Comparison of ENCODE assay signal across 9 cellular contexts in the genomic region with DNA sequence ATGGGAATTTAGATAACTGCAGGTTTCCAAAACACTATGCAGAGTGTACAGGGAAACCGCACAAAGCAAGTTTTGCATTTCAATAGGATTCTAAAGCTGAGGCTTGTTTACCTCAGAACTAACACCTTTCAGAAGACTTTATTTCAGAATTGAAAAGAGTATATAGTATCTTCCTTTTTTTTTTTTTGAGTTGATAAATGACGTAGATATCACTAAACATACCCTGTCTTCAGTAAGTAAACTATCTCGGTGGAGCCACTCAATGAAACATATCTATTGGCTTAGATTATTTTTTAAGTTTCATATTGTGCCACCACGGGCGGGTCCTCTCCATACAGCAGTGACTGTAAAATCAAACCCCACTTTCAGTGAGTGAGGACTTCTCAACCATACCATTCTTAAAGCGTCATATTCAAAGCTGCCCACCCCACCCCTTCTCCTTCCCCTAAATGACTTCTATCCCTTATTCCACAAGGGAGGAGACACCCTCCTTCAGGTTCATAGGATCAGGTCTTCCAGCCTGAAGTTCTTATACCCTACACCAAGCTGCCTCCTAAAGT. TPM values are rescaled to one million over a fixed set of nuclear protein-coding genes. Genes with fewer than 3 reads are reported as not detected.
DNase-seq lines count a peak whose midpoint lies in the region; ATAC-seq and TF ChIP-seq lines count a peak whose summit lies in the region.
"Had no signal": no experiment of that assay in that cellular context is flagged by ENCODE, and none has a peak within 500 bp of the region (broad histone marks: within the 10 kb centered on the region; RNA-seq: fewer than 3 reads in every experiment).

No MANE protein-coding gene starts in this region.

- 61 to 74% methylated on average over 6 of the region's 6 CpGs for WGBS in lung, 2 donors
- WGBS in tibial nerve, 2 donors = 75 to 80% methylated on average over 6 of the region's 6 CpGs

- H3K27ac Mint-ChIP-seq in activated naive CD4-positive, alpha-beta T cell treated with anti-CD3 and anti-CD28 coated beads, Interleukin-2, amount 50 U/mL, for 24 hours = peak overlapping the region; percentile 80
- peak overlapping the region; percentile 92 for H3K27ac Mint-ChIP-seq in activated CD4-positive, alpha-beta memory T cell treated with anti-CD3 and anti-CD28 coated beads, Interleukin-2, amount 10 ng/mL, durations not matched to agents 7 days and 5 days

- no peaks in the 10 kb centered on the region for H3K9me3 Mint-ChIP-seq in activated naive CD4-positive, alpha-beta T cell treated with anti-CD3 and anti-CD28 coated beads, Interleukin-2, amount 50 U/mL, for 24 hours
- no peaks in the 10 kb centered on the region for H3K9me3 Mint-ChIP-seq in activated CD4-positive, alpha-beta memory T cell treated with anti-CD3 and anti-CD28 coated beads, Interleukin-2, amount 10 ng/mL, durations not matched to agents 7 days and 5 days

- TF ChIP-seq POLR2A in tibial nerve (IDR thresholded peaks at IDR 0.05) = no peak

- H3K4me3 Mint-ChIP-seq in activated naive CD4-positive, alpha-beta T cell treated with anti-CD3 and anti-CD28 coated beads, Interleukin-2, amount 50 U/mL, for 24 hours = peak overlapping the region; percentile 6
- H3K4me3 Mint-ChIP-seq in activated CD4-positive, alpha-beta memory T cell treated with anti-CD3 and anti-CD28 coated beads, Interleukin-2, amount 10 ng/mL, durations not matched to agents 7 days and 5 days = peak overlapping the region; percentile 69

- H3K27ac ChIP-seq in lung (ENCODE audit: low read depth in 1 of 2, low read length in 1 of 2) (peak overlapping the region; percentile 60 to 96), tibial nerve (peak overlapping the region in 3 of 4 donors; percentile 2 to 99 (median 90))

- TF ChIP-seq CTCF in lung (IDR thresholded peaks at IDR 0.05; ENCODE audit: control extremely low read depth, extremely low read depth) (no peak), tibial nerve (IDR thresholded peaks at IDR 0.05) (no peak)

- H3K4me3 ChIP-seq in lung = no peak overlapping the region
- H3K4me3 ChIP-seq in tibial nerve = no peak overlapping the region

- CTCF ChIA-PET in activated CD4-positive, alpha-beta memory T cell treated with anti-CD3 and anti-CD28 coated beads, Interleukin-2, amount 10 ng/mL, durations not matched to agents 7 days and 5 days (lab: Charles Lee) = interaction anchor here (1.1 to 1.9 kb wide), 5 partner anchors 132 to 160 kb away, joined by 3 to 14 read pairs (median 4); no protein-coding TSS in a partner anchor

- no peak for TF ChIP-seq EP300 in tibial nerve (IDR thresholded peaks at IDR 0.05)

- ATAC-seq in lung (ENCODE audit: insufficient read depth, low FRiP score) = no peak

- H3K27me3 ChIP-seq in lung (ENCODE audit: control insufficient read depth, insufficient read depth) (no peaks in the 10 kb centered on the region), tibial nerve (no peaks in the 10 kb centered on the region)

- peaks cover 3% of the 10 kb centered on the region for H3K36me3 Mint-ChIP-seq in activated naive CD4-positive, alpha-beta T cell treated with anti-CD3 and anti-CD28 coated beads, Interleukin-2, amount 50 U/mL, for 24 hours
- peaks cover 23% of the 10 kb centered on the region for H3K36me3 Mint-ChIP-seq in activated CD4-positive, alpha-beta memory T cell treated with anti-CD3 and anti-CD28 coated beads, Interleukin-2, amount 10 ng/mL, durations not matched to agents 7 days and 5 days (ENCODE audit: low read depth)

- H3K27me3 Mint-ChIP-seq in activated naive CD4-positive, alpha-beta T cell treated with anti-CD3 and anti-CD28 coated beads, Interleukin-2, amount 50 U/mL, for 24 hours = no peaks in the 10 kb centered on the region
- no peaks in the 10 kb centered on the region for H3K27me3 Mint-ChIP-seq in activated CD4-positive, alpha-beta memory T cell treated with anti-CD3 and anti-CD28 coated beads, Interleukin-2, amount 10 ng/mL, durations not matched to agents 7 days and 5 days

- no peaks in the 10 kb centered on the region for H3K36me3 ChIP-seq in lung (ENCODE audit: control insufficient read depth in 2 of 2, insufficient read depth in 2 of 2, low read length in 2 of 2)
- no peaks in the 10 kb centered on the region for H3K36me3 ChIP-seq in tibial nerve

- H3K4me1 ChIP-seq in lung (ENCODE audit: control insufficient read depth in 2 of 2, insufficient read depth in 2 of 2, low read length in 2 of 2) (peaks cover 1 to 12% of the 10 kb centered on the region in 2 donors), tibial nerve (peaks cover 0 to 23% (median 10%) of the 10 kb centered on the region in 4 donors)

- POLR2A ChIA-PET in activated CD4-positive, alpha-beta memory T cell treated with anti-CD3 and anti-CD28 coated beads, Interleukin-2, amount 10 ng/mL, durations not matched to agents 7 days and 5 days (lab: Charles Lee) = interaction anchor here (1.1 to 12.3 kb wide), 13 partner anchors 48 to 480 kb away, joined by 3 to 374 read pairs (median 5); no protein-coding TSS in a partner anchor

- no peak for DNase-seq in activated naive CD4-positive, alpha-beta T cell treated with anti-CD3 and anti-CD28 coated beads, Interleukin-2, amount 50 U/mL, for 16 hours
- no peak for DNase-seq in activated CD4-positive, alpha-beta memory T cell treated with anti-CD3 and anti-CD28 coated beads, Interleukin-2, amount 10 ng/mL, durations not matched to agents 7 days and 5 days
- DNase-seq in lung (ENCODE audit: low spot score) (no peak), tibial nerve (ENCODE audit: low spot score in 2 of 2) (no peak), cerebellum (ENCODE audit: low spot score) (no peak), cortex of kidney (lab: John Stamatoyannopoulos, UW) (no peak), GM19240 (ENCODE audit: insufficient read length, low spot score) (no peak)
- DNase-seq: occipital lobe had no signal

- H3K9me3 ChIP-seq in lung (ENCODE audit: control insufficient read depth in 2 of 2, insufficient read depth in 1 of 2, low read length in 1 of 2) = no peaks in the 10 kb centered on the region
- H3K9me3 ChIP-seq in tibial nerve = peaks cover 0 to 9% (median 0%) of the 10 kb centered on the region in 4 donors

- H3K4me1 Mint-ChIP-seq in activated naive CD4-positive, alpha-beta T cell treated with anti-CD3 and anti-CD28 coated beads, Interleukin-2, amount 50 U/mL, for 24 hours = peaks cover 56% of the 10 kb centered on the region
- H3K4me1 Mint-ChIP-seq in activated CD4-positive, alpha-beta memory T cell treated with anti-CD3 and anti-CD28 coated beads, Interleukin-2, amount 10 ng/mL, durations not matched to agents 7 days and 5 days = peaks cover 57% of the 10 kb centered on the region

RNA-seq across cellular contexts. Expression of a gene that starts 2.0 kb away (rescaled TPM):
- total RNA-seq in activated CD4-positive, alpha-beta memory T cell treated with anti-CD3 and anti-CD28 coated beads, Interleukin-2, amount 10 ng/mL, durations not matched to agents 7 days and 5 days = 100 to 1,000 TPM; 178 to 187 TPM
- total RNA-seq in lung (100 to 1,000 TPM; 130 to 203 TPM), tibial nerve (10 to 100 TPM; 57.1 to 66.3 (median 62.8) TPM), cerebellum (187 TPM)
- polyA plus RNA-seq in lung = 10 to 100 TPM; 24.1 to 25.3 TPM
